8 cellular contexts compared by ENCODE assay signal in genomic region chr12:55717397-55718007, GRCh38. TPM values are rescaled to one million over a fixed set of nuclear protein-coding genes. Genes with fewer than 3 reads are reported as not detected.
DNase-seq lines count a peak whose midpoint lies in the region; ATAC-seq and TF ChIP-seq lines count a peak whose summit lies in the region.

No MANE protein-coding gene starts in this region.

- H3K4me3 ChIP-seq in fibroblast of the aortic adventitia (ENCODE audit: low read depth, low read length) (peak overlapping the region; percentile 77), gastrocnemius medialis (peak overlapping the region in 3 of 4 donors; percentile 69 to 83 (median 79))

- peak; percentile 53 for DNase-seq in activated CD4-positive, alpha-beta T cell treated with anti-CD3 and anti-CD28 coated beads for 48 hours
- no peak for DNase-seq in activated CD4-positive, alpha-beta T cell treated with anti-CD3 and anti-CD28 coated beads, Interleukin-2, amount 50 U/mL, for 4 hours
- DNase-seq in T-helper 17 cell (no peak), fibroblast of the aortic adventitia (ENCODE audit: low read depth) (no peak), gastrocnemius medialis (peak in 1 of 2 donors; percentile 49), KBM-7 (no peak), DMS53 treated with DMSO at 0.1 percent for 48 hours (lab: John Stamatoyannopoulos, UW; ENCODE audit: unreplicated experiment) (no peak)

- H3K27me3 ChIP-seq in gastrocnemius medialis, result no peaks in the 10 kb centered on the region

- peak overlapping the region; percentile 98 for H3K4me3 Mint-ChIP-seq in T-helper 17 cell

- in situ Hi-C loops in gastrocnemius medialis (cut with MboI; ENCODE audit: low sequenced_read_pairs in 4 of 4) (loop anchor here in 2 of 4 donors (5.0 to 25.0 kb wide), 2 partner anchors 40 to 1730 kb away; partner anchors contain the start of gene HOXC10 (in 1 of the 2)), KBM-7 (cut with MboI; ENCODE audit: low pct_unique_long_range_greater_than_20kb, low sequenced_read_pairs) (no loop called here)

- H3K27ac Mint-ChIP-seq in T-helper 17 cell, result peak overlapping the region; percentile 98

- peaks cover 22% of the 10 kb centered on the region for H3K4me1 Mint-ChIP-seq in T-helper 17 cell

- peaks cover 72 to 81% of the 10 kb centered on the region in 2 donors for H3K4me1 ChIP-seq in gastrocnemius medialis

- H3K36me3 Mint-ChIP-seq in T-helper 17 cell (ENCODE audit: low read depth), result no peaks in the 10 kb centered on the region

- no peak for TF ChIP-seq POLR2A in gastrocnemius medialis (IDR thresholded peaks at IDR 0.05)

- no peak for TF ChIP-seq CTCF in fibroblast of the aortic adventitia (IDR thresholded peaks at IDR 0.05; ENCODE audit: insufficient read depth, low read length)
- no peak for TF ChIP-seq CTCF in gastrocnemius medialis (IDR thresholded peaks at IDR 0.05 in 4 of 5, conservative IDR thresholded peaks at IDR 0.05 in 1 of 5)

- intact Hi-C loops in gastrocnemius medialis (cut with DNase I; ENCODE audit: low total_unique reads), result loop anchor here (5.0 to 10.0 kb wide), 2 partner anchors 505 to 547 kb away; partner anchors contain the start of genes COQ10A, NABP2 and RNF41

- H3K27ac ChIP-seq in gastrocnemius medialis, result peak overlapping the region; percentile 95 to 100 (median 99)

- no peaks in the 10 kb centered on the region for H3K27me3 Mint-ChIP-seq in T-helper 17 cell

- H3K36me3 ChIP-seq in gastrocnemius medialis, result no peaks in the 10 kb centered on the region

- H3K9me3 ChIP-seq in T-helper 17 cell (ENCODE audit: control insufficient read depth, low read length, poor library complexity, severe bottlenecking), result no peaks in the 10 kb centered on the region
- no peaks in the 10 kb centered on the region for H3K9me3 ChIP-seq in gastrocnemius medialis

- ATAC-seq in T-helper 17 cell (no peak), gastrocnemius medialis (no peak), HG03520 (IDR thresholded peaks at IDR 0.05; ENCODE audit: unreplicated experiment) (no peak)

RNA-seq across cellular contexts. Expression of gene BLOC1S1, which starts 1.7 kb away (rescaled TPM):
- total RNA-seq in T-helper 17 cell (10 to 100 TPM; 41.1 to 42.0 TPM), fibroblast of the aortic adventitia (ENCODE audit: low replicate concordance) (64.1 and 70.2 TPM in 2 replicates), gastrocnemius medialis (100 to 1,000 TPM; 255 to 434 (median 300) TPM)

RNA-seq across cellular contexts. Expression of gene RDH5, which starts 2.7 kb away (rescaled TPM):
- 10 to 100 TPM; 12.9 to 13.8 TPM for total RNA-seq in T-helper 17 cell
- total RNA-seq in fibroblast of the aortic adventitia (ENCODE audit: low replicate concordance), result 13.3 and 17.7 TPM in 2 replicates
- 10 to 100 TPM in 1 of 4 donors, 1 to 10 TPM in 3; 3.8 to 10.3 (median 7.5) TPM for total RNA-seq in gastrocnemius medialis

RNA-seq across cellular contexts. Expression of gene ITGA7, which starts 9.8 kb away (rescaled TPM):
- 1 to 10 TPM in 1 of 2 donors, under 1 TPM in 1; 0.70 to 1.4 TPM for total RNA-seq in T-helper 17 cell
- total RNA-seq in fibroblast of the aortic adventitia (ENCODE audit: low replicate concordance), result 13.9 and 37.6 TPM in 2 replicates
- 100 to 1,000 TPM in 2 of 4 donors, 10 to 100 TPM in 2; 69.7 to 206 (median 92.0) TPM for total RNA-seq in gastrocnemius medialis

RNA-seq across cellular contexts. Expression of gene CD63, which starts 11.3 kb away (rescaled TPM):
- total RNA-seq in T-helper 17 cell, result 10 to 100 TPM; 83.3 to 83.9 TPM
- 2,365 and 6,536 TPM in 2 replicates for total RNA-seq in fibroblast of the aortic adventitia (ENCODE audit: low replicate concordance)
- total RNA-seq in gastrocnemius medialis, result 1,000 to 10,000 TPM in 1 of 4 donors, 100 to 1,000 TPM in 3; 423 to 1,107 (median 634) TPM

RNA-seq across cellular contexts. Expression of gene GDF11, which starts 25.4 kb away (rescaled TPM):
- total RNA-seq in T-helper 17 cell, result 1 to 10 TPM; 6.7 to 9.5 TPM
- 2.4 and 4.7 TPM in 2 replicates for total RNA-seq in fibroblast of the aortic adventitia (ENCODE audit: low replicate concordance)
- total RNA-seq in gastrocnemius medialis, result 1 to 10 TPM in 2 of 4 donors, under 1 TPM in 2; 0.17 to 4.4 (median 1.1) TPM
